Comparison of ENCODE assay signal across 22 cellular contexts in genomic region chr7:51274001-51274400, GRCh38. TPM values are rescaled to one million over a fixed set of nuclear protein-coding genes. Genes with fewer than 3 reads are reported as not detected.
DNase-seq lines count a peak whose midpoint lies in the region; ATAC-seq, FAIRE-seq and TF ChIP-seq lines count a peak whose summit lies in the region.
"Had no signal": no experiment of that assay in that cellular context is flagged by ENCODE, and none has a peak within 500 bp of the region (broad histone marks: within the 10 kb centered on the region; RNA-seq: fewer than 3 reads in every experiment).

No MANE protein-coding gene starts in this region.

- H3K4me3 Mint-ChIP-seq in nephron progenitor cell, result no peak overlapping the region
- H3K4me3 Mint-ChIP-seq in type B pancreatic cell, result peak overlapping the region; percentile 10

- no peak for ATAC-seq in foreskin keratinocyte
- ATAC-seq: HCT116 had no signal

- H3K4me3 ChIP-seq in bronchial epithelial cell (ENCODE audit: low read depth, low read length) (no peak overlapping the region), HAP-1 (no peak overlapping the region)

- H3K36me3 Mint-ChIP-seq in nephron progenitor cell (ENCODE audit: low read depth) (no peaks in the 10 kb centered on the region), type B pancreatic cell (peaks cover 5% of the 10 kb centered on the region)

- no peaks in the 10 kb centered on the region for H3K9me3 ChIP-seq in HAP-1

- H3K4me1 ChIP-seq in foreskin keratinocyte (no peaks in the 10 kb centered on the region), HAP-1 (no peaks in the 10 kb centered on the region)

- DNase-seq in NCI-H748 (lab: John Stamatoyannopoulos, UW; ENCODE audit: unreplicated experiment) (peak; percentile 16), NCI-H748 treated with DMSO at 0.1 percent for 48 hours (lab: John Stamatoyannopoulos, UW) (no peak), bronchial epithelial cell (ENCODE audit: low read depth) (no peak), nephron progenitor cell (no peak), type B pancreatic cell (ENCODE audit: extremely low spot score, unreplicated experiment) (no peak), foreskin keratinocyte (no peak), HAP-1 (ENCODE audit: low spot score in 2 of 2) (no peak), T-helper 1 cell (no peak)
- DNase-seq: AML-193, KG1, NCI-H1105 treated with DMSO at 0.1 percent for 48 hours, NCI-H1694, NCI-H2081 treated with DMSO at 0.1 percent for 48 hours, NCI-H774, OCI-M1, SHP77 had no signal

- TF ChIP-seq CTCF in bronchial epithelial cell (IDR thresholded peaks at IDR 0.05; ENCODE audit: insufficient read depth, low read length, severe bottlenecking), result no peak
- TF ChIP-seq CTCF in nephron progenitor cell (IDR thresholded peaks at IDR 0.05), result no peak
- TF ChIP-seq CTCF in type B pancreatic cell (conservative IDR thresholded peaks at IDR 0.05), result no peak
- no peak for TF ChIP-seq CTCF in foreskin keratinocyte (conservative IDR thresholded peaks at IDR 0.05)

- H3K9me3 Mint-ChIP-seq in nephron progenitor cell, result no peaks in the 10 kb centered on the region
- H3K9me3 Mint-ChIP-seq in type B pancreatic cell, result no peaks in the 10 kb centered on the region

- H3K36me3 ChIP-seq in bronchial epithelial cell (ENCODE audit: control insufficient read depth, insufficient read depth, low read length) (no peaks in the 10 kb centered on the region), HAP-1 (replicated peaks) (no peaks in the 10 kb centered on the region)

- peaks cover 57% of the 10 kb centered on the region for H3K4me1 Mint-ChIP-seq in nephron progenitor cell
- H3K4me1 Mint-ChIP-seq in type B pancreatic cell (ENCODE audit: unreplicated experiment), result peaks cover 37% of the 10 kb centered on the region

- FAIRE-seq in bronchial epithelial cell (lab: Jason Lieb, UNC), result peak; percentile 47
- FAIRE-seq: D721Med, GM12892, GM18507 had no signal

- H3K27me3 ChIP-seq in bronchial epithelial cell (ENCODE audit: control insufficient read depth, insufficient read depth, low read length) (no peaks in the 10 kb centered on the region), foreskin keratinocyte (no peaks in the 10 kb centered on the region), HAP-1 (ENCODE audit: low read depth) (no peaks in the 10 kb centered on the region)

- H3K27ac ChIP-seq in foreskin keratinocyte, result no peak overlapping the region
- H3K27ac ChIP-seq: 22Rv1, C4-2B had no signal

- peak overlapping the region; percentile 55 for H3K27ac Mint-ChIP-seq in nephron progenitor cell
- H3K27ac Mint-ChIP-seq in type B pancreatic cell, result peak overlapping the region; percentile 5

- in situ Hi-C loops in HAP-1 (cut with MboI; ENCODE audit: low sequenced_read_pairs), result no loop called here

- peaks cover 14% of the 10 kb centered on the region for H3K27me3 Mint-ChIP-seq in nephron progenitor cell (ENCODE audit: low read depth, poor library complexity)
- H3K27me3 Mint-ChIP-seq in type B pancreatic cell, result no peaks in the 10 kb centered on the region

RNA-seq across cellular contexts. Expression of gene COBL, which starts 42.6 kb away (rescaled TPM):
- total RNA-seq in bronchial epithelial cell (1.1 and 4.1 TPM in 2 replicates), type B pancreatic cell (ENCODE audit: low replicate concordance) (25.7 and 47.1 TPM in 2 replicates), foreskin keratinocyte (0.78 and 1.4 TPM in 2 replicates)
- 0.21 and 0.66 TPM in 2 replicates for polyA plus RNA-seq in foreskin keratinocyte
